ENCODE assay signal across 8 cellular contexts in the genomic region with DNA sequence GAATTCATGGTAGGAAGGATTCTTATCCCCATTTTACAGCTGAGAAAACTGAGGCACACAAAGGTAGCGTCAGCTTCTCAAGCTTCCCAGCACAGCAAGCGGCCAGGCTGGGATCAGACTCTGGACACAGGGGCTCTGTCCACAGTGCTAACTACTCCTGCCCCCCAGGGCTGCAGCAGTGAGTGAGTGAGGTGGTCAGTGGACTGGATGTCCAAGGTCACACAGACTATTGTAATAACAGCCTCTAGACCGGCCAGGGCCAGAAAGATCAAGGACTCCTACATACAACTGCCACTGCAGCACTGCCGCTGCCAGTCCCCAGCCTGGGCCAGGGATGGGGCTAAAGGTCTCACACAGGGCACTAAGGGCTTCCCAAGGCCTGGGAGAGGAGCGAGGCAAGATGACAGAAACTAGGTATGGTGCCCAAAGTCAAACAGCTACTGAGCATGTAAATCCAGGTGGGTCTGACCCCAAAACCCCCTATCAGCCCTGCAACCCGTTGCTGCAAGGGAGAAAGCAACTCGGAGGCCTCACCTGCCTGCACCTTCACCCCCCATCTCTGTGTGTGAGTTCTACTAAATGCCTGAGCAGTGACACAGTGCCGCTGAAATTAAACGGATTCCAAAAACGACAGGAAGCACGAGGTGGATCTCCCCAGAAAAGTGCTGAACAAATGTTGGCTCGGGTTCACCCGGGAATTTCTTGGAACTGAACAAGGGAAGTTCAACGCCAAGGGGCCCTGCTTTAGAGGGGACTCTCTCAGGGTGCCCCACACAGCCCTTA.
DNase-seq lines count a peak whose midpoint lies in the region; ATAC-seq, FAIRE-seq and TF ChIP-seq lines count a peak whose summit lies in the region.

No MANE protein-coding gene starts in this region.

- no peak for TF ChIP-seq CTCF in VCaP (conservative IDR thresholded peaks at IDR 0.05)
- no peak for TF ChIP-seq CTCF in right atrium auricular region (IDR thresholded peaks at IDR 0.05)

- no peaks in the 10 kb centered on the region for H3K36me3 ChIP-seq in right atrium auricular region

- no peaks in the 10 kb centered on the region for H3K27me3 ChIP-seq in right atrium auricular region

- H3K4me3 ChIP-seq in right atrium auricular region = peak overlapping the region in 1 of 2 donors; percentile 80
- peak overlapping the region in 1 of 7 experiments; percentile 97 for H3K4me3 ChIP-seq in skin epidermis

- FAIRE-seq in GM12891 (lab: Jason Lieb, UNC) = peak; percentile 58

- H3K4me1 ChIP-seq in right atrium auricular region = peaks cover 0 to 51% of the 10 kb centered on the region in 2 donors

- peak overlapping the region; percentile 96 for H3K27ac ChIP-seq in VCaP
- peak overlapping the region; percentile 83 to 89 for H3K27ac ChIP-seq in right atrium auricular region
- peak overlapping the region in 11 of 21 experiments; percentile 1 to 91 (median 82) for H3K27ac ChIP-seq in skin epidermis

- no peak for TF ChIP-seq POLR2A in GM12891 (IDR thresholded peaks at IDR 0.05; ENCODE audit: low read depth, low read length)

- no peaks in the 10 kb centered on the region for H3K9me3 ChIP-seq in right atrium auricular region

- ATAC-seq in HG03520 (IDR thresholded peaks at IDR 0.05; ENCODE audit: unreplicated experiment) = no peak

- DNase-seq in GM12891 (ENCODE audit: insufficient read length, low spot score) (no peak), right atrium auricular region (ENCODE audit: low spot score) (no peak), iPS-NIHi11 (ENCODE audit: low spot score) (no peak), SW 1271 (lab: John Stamatoyannopoulos, UW) (no peak)
- no peak for DNase-seq in activated CD8-positive, alpha-beta memory T cell treated with anti-CD3 and anti-CD28 coated beads, Interleukin-2, amount 50 U/mL, for 48 hours

TF ChIP-seq in GM12891, 5 proteins besides CTCF, POLR2A, EP300 and RAD21:
- TF ChIP-seq POU2F2 (IDR thresholded peaks at IDR 0.05; ENCODE audit: low read depth, low read length) (no peak), SPI1 (IDR thresholded peaks at IDR 0.05; ENCODE audit: low read depth, low read length) (no peak), POLR2AphosphoS5 (IDR thresholded peaks at IDR 0.05; ENCODE audit: low read depth, low read length) (no peak), PAX5 (IDR thresholded peaks at IDR 0.05; ENCODE audit: insufficient read depth, low read length, severe bottlenecking) (no peak), TAF1 (IDR thresholded peaks at IDR 0.05; ENCODE audit: low read depth, low read length) (no peak)
TF ChIP-seq in GM12891: peak in this region for 0.
